Comparison of ENCODE assay signal across 10 cellular contexts in the genomic region with DNA sequence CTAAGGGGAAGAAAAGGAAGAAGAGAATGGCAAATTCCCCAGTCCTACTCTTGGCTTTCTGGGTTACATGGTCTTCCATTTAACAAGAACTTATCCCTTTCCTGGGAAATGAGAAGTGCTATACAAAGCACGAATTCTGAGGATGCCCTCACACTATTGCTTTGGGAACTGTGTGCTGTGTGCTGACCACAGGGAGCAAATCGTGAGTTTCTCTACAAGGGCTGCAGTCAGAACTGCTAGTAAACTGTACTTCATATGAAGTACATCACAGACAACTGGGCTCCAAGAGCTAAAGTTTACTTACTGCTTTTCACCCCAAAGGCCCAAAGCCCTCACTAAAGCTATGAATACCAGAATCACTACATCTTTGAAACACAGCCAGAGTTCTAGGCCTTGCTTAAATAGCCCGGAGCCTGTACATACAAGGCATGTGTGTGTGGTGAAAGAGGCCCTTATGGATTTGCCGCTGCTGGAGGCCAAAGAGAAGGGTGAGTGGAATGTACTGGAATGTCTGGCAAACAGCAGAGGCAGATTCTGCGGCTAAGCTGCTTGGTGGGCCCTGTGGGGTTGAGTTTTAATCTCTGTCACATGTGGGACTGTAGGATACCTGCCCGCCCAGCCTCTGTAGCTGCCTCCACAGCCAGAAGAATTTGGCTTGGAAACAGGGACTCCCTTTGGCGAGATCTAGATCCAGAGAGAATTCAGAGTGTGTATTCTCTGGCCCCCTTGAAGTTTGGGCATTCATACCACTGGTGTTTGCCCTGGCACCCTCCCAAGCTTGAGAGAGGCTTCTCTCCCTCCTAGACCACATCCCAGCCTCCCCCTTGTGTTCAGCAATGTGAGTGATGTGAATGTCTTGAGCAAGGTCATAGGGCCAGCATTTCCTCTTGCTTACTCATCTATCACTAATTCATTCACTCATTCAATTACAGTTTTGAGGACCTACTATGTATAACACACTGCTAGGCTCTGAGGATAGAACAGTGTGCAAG. TPM values are rescaled to one million over a fixed set of nuclear protein-coding genes. Genes with fewer than 3 reads are reported as not detected.
DNase-seq lines count a peak whose midpoint lies in the region; ATAC-seq and TF ChIP-seq lines count a peak whose summit lies in the region.
"Had no signal": no experiment of that assay in that cellular context is flagged by ENCODE, and none has a peak within 500 bp of the region (broad histone marks: within the 10 kb centered on the region; RNA-seq: fewer than 3 reads in every experiment).

No MANE protein-coding gene starts in this region.

- no peak for TF ChIP-seq CTCF in BJ (IDR thresholded peaks at IDR 0.05; ENCODE audit: insufficient read depth, low read depth, low read length)
- no peak for TF ChIP-seq CTCF in cardiac fibroblast (IDR thresholded peaks at IDR 0.05; ENCODE audit: low read depth, low read length)

- H3K27ac ChIP-seq in muscle layer of duodenum (ENCODE audit: low read length): peak overlapping the region; percentile 33
- H3K27ac ChIP-seq: VCaP had no signal

- H3K27me3 ChIP-seq in BJ (ENCODE audit: control insufficient read depth, insufficient read depth, low read length): no peaks in the 10 kb centered on the region
- H3K27me3 ChIP-seq in muscle layer of duodenum (ENCODE audit: low read depth, low read length): no peaks in the 10 kb centered on the region

- no peaks in the 10 kb centered on the region for H3K9me3 ChIP-seq in muscle layer of duodenum (ENCODE audit: control insufficient read depth in 1 of 2, low read length in 2 of 2)

- H3K4me3 ChIP-seq in BJ (ENCODE audit: low read depth, low read length) (no peak overlapping the region), cardiac fibroblast (replicated peaks in 1 of 2; ENCODE audit: low read depth in 2 of 2, low read length in 2 of 2) (no peak overlapping the region), muscle layer of duodenum (ENCODE audit: low read depth in 1 of 2, low read length in 2 of 2) (no peak overlapping the region)

- DNase-seq in BJ (ENCODE audit: low read depth): peak; percentile 77
- DNase-seq in NCI-H1048 (lab: John Stamatoyannopoulos, UW): peak; percentile 52
- peak; percentile 90 to 96 for DNase-seq in cardiac fibroblast (ENCODE audit: low read depth in 2 of 2)
- DNase-seq: COR-L47 had no signal

- peaks cover 0 to 11% of the 10 kb centered on the region in 2 donors for H3K4me1 ChIP-seq in muscle layer of duodenum (ENCODE audit: control insufficient read depth in 1 of 2, insufficient read depth in 2 of 2, low read length in 2 of 2)

- POLR2A ChIA-PET in BJ (lab: Charles Lee): no interaction called here

- no peak for ATAC-seq in GM21360 (IDR thresholded peaks at IDR 0.05; ENCODE audit: unreplicated experiment)
- no peak for ATAC-seq in HG03442 (IDR thresholded peaks at IDR 0.05; ENCODE audit: unreplicated experiment)
- no peak for ATAC-seq in HG03097 (IDR thresholded peaks at IDR 0.05; ENCODE audit: low FRiP score, unreplicated experiment)
- no peak for ATAC-seq in GM18520 (IDR thresholded peaks at IDR 0.05; ENCODE audit: unreplicated experiment)

- H3K36me3 ChIP-seq in BJ (ENCODE audit: control insufficient read depth, insufficient read depth, low read length) (no peaks in the 10 kb centered on the region), muscle layer of duodenum (ENCODE audit: control insufficient read depth in 1 of 2, insufficient read depth in 2 of 2, low read length in 2 of 2) (peaks cover 0 to 4% of the 10 kb centered on the region in 2 donors)

- CTCF ChIA-PET in BJ (lab: Yijun Ruan, JAX): interaction anchor here (0.6 to 1.1 kb wide), 3 partner anchors 247 to 375 kb away, joined by 3 read pairs; no protein-coding TSS in a partner anchor

RNA-seq across cellular contexts. Expression of a gene that starts 21.9 kb away (rescaled TPM):
- polyA plus RNA-seq in BJ (2011; rRNA removed): 0.01 and 0.02 TPM in 2 replicates
- polyA minus RNA-seq in BJ (2011; rRNA and poly(A)+ RNA removed): under 0.01 and 0.05 TPM in 2 replicates
